8 cellular contexts compared by ENCODE assay signal in genomic region chr12:121797937-121798801, GRCh38. TPM values are rescaled to one million over a fixed set of nuclear protein-coding genes. Genes with fewer than 3 reads are reported as not detected.
DNase-seq lines count a peak whose midpoint lies in the region; ATAC-seq and TF ChIP-seq lines count a peak whose summit lies in the region.

No MANE protein-coding gene starts in this region.

- no peaks in the 10 kb centered on the region for H3K9me3 Mint-ChIP-seq in Calu3 (ENCODE audit: low read depth, unreplicated experiment)
- no peaks in the 10 kb centered on the region for H3K9me3 Mint-ChIP-seq in activated T-helper 17 cell treated with anti-CD3 and anti-CD28 coated beads, Interleukin-2, amount 50 U/mL, for 72 hours

- no peak for TF ChIP-seq CTCF in Calu3 (IDR thresholded peaks at IDR 0.05; ENCODE audit: unreplicated experiment)

- H3K4me3 Mint-ChIP-seq in Calu3 (ENCODE audit: low read depth, unreplicated experiment), result peak overlapping the region; percentile 76
- H3K4me3 Mint-ChIP-seq in activated T-helper 17 cell treated with anti-CD3 and anti-CD28 coated beads, Interleukin-2, amount 50 U/mL, for 72 hours, result peak overlapping the region; percentile 84

- H3K27ac Mint-ChIP-seq in Calu3 (ENCODE audit: unreplicated experiment), result peak overlapping the region; percentile 93
- peak overlapping the region; percentile 78 for H3K27ac Mint-ChIP-seq in activated T-helper 17 cell treated with anti-CD3 and anti-CD28 coated beads, Interleukin-2, amount 50 U/mL, for 72 hours

- CTCF ChIA-PET in Calu3 (lab: Charles Lee), result interaction anchor here (8.7 kb wide), 1 partner anchor 13 kb away, joined by 179 read pairs; no protein-coding TSS in a partner anchor

- intact Hi-C loops in Calu3 (cut with micrococcal nuclease; ENCODE audit: unreplicated experiment) (loop anchor here (1.0 kb wide), 1 partner anchor 90 kb away; the partner anchor contains the start of gene PSMD9), Right ventricle myocardium superior (cut with DNase I) (loop anchor here (5.0 kb wide), 1 partner anchor 89 kb away; the partner anchor contains the start of gene PSMD9)

- DNase-seq in Calu3 (no peak), NCI-H187 treated with DMSO at 0.1 percent for 48 hours (lab: John Stamatoyannopoulos, UW) (peak; percentile 77), Right ventricle myocardium superior (peak; percentile 89), pons (ENCODE audit: low spot score) (peak; percentile 54), OCI-M1 (lab: John Stamatoyannopoulos, UW) (no peak)
- no peak for DNase-seq in activated CD4-positive, alpha-beta T cell treated with anti-CD3 and anti-CD28 coated beads, Interleukin-2, amount 50 U/mL, for 48 hours

- H3K27me3 Mint-ChIP-seq in Calu3 (ENCODE audit: unreplicated experiment), result no peaks in the 10 kb centered on the region
- no peaks in the 10 kb centered on the region for H3K27me3 Mint-ChIP-seq in activated T-helper 17 cell treated with anti-CD3 and anti-CD28 coated beads, Interleukin-2, amount 50 U/mL, for 72 hours

- peaks cover 83% of the 10 kb centered on the region for H3K36me3 Mint-ChIP-seq in Calu3 (ENCODE audit: insufficient read depth, unreplicated experiment)
- H3K36me3 Mint-ChIP-seq in activated T-helper 17 cell treated with anti-CD3 and anti-CD28 coated beads, Interleukin-2, amount 50 U/mL, for 72 hours (ENCODE audit: low read depth), result peaks cover 73% of the 10 kb centered on the region

- no TSS peak for BruUV-seq in Calu3 (replicated peaks; lab: Mats Ljungman, UMichigan)

- ATAC-seq in activated T-helper 17 cell treated with anti-CD3 and anti-CD28 coated beads, Interleukin-2, amount 50 U/mL, for 72 hours (replicated peaks), result no peak
- peak; percentile 8 for ATAC-seq in Right ventricle myocardium superior (ENCODE audit: poor library complexity)
- no peak for ATAC-seq in HG03571 (IDR thresholded peaks at IDR 0.05; ENCODE audit: unreplicated experiment)

- H3K4me1 Mint-ChIP-seq in Calu3 (ENCODE audit: low read depth, unreplicated experiment), result peaks cover 73% of the 10 kb centered on the region
- H3K4me1 Mint-ChIP-seq in activated T-helper 17 cell treated with anti-CD3 and anti-CD28 coated beads, Interleukin-2, amount 50 U/mL, for 72 hours, result peaks cover 24% of the 10 kb centered on the region

RNA-seq across cellular contexts. Expression of gene RHOF, which starts 4.7 kb away (rescaled TPM):
- 73.9 and 121 TPM in 2 replicates for total RNA-seq in Calu3 (2022)
- 100 to 1,000 TPM; 103 to 123 TPM for total RNA-seq in activated T-helper 17 cell treated with anti-CD3 and anti-CD28 coated beads, Interleukin-2, amount 50 U/mL, for 72 hours
- 41.8 TPM for total RNA-seq in Right ventricle myocardium superior

RNA-seq across cellular contexts. Expression of gene SETD1B, which starts 5.6 kb away (rescaled TPM):
- total RNA-seq in Calu3 (2022) (32.2 and 33.1 TPM in 2 replicates), Right ventricle myocardium superior (8.6 TPM)
- total RNA-seq in activated T-helper 17 cell treated with anti-CD3 and anti-CD28 coated beads, Interleukin-2, amount 50 U/mL, for 72 hours, result 10 to 100 TPM; 14.7 to 23.4 TPM

Comparison
In these comparisons a context has a peak if more than half of its experiments do, and no peak if none do; other contexts are left out.
1. DNase-seq: peak in NCI-H187 treated with DMSO at 0.1 percent for 48 hours (single experiment), Right ventricle myocardium superior (single experiment) and pons (single experiment); none in Calu3 (single experiment), OCI-M1 (single experiment) and activated CD4-positive, alpha-beta T cell treated with anti-CD3 and anti-CD28 coated beads, Interleukin-2, amount 50 U/mL, for 48 hours (0 of 2).